In genomic region chr7:129919492-129919891, GRCh38 we compare ENCODE assay signal across 19 cellular contexts.
"Had no signal": no experiment of that assay in that cellular context is flagged by ENCODE, and none has a peak within 500 bp of the region (broad histone marks: within the 10 kb centered on the region; RNA-seq: fewer than 3 reads in every experiment).

No MANE protein-coding gene starts in this region.

- FAIRE-seq: TTC549 had no signal

- H3K27me3 Mint-ChIP-seq: activated CD4-positive, alpha-beta memory T cell treated with anti-CD3 and anti-CD28 coated beads for 36 hours; activated CD4-positive, alpha-beta T cell treated with anti-CD3 and anti-CD28 coated beads for 36 hours; activated naive CD8-positive, alpha-beta T cell treated with anti-CD3 and anti-CD28 coated beads, Interleukin-2, amount 10 ng/mL, durations not matched to agents 7 days and 5 days; central memory CD8-positive, alpha-beta T cell; naive thymus-derived CD8-positive, alpha-beta T cell; stimulated activated naive CD8-positive, alpha-beta T cell treated with anti-CD3 and anti-CD28 coated beads, Interleukin-15, Interleukin-2, amounts not matched to agents 100 ng/mL and 50 ng/mL, for 24 hours had no signal

- H3K9me3 Mint-ChIP-seq: activated CD4-positive, alpha-beta memory T cell treated with anti-CD3 and anti-CD28 coated beads for 36 hours; activated naive CD8-positive, alpha-beta T cell treated with anti-CD3 and anti-CD28 coated beads, Interleukin-2, amount 10 ng/mL, durations not matched to agents 7 days and 5 days; activated T-helper 1 cell treated with anti-CD3 and anti-CD28 coated beads, Interleukin-12 subunit alpha, Interleukin-12 subunit beta, Interleukin-2, Interleukin-4 antibody, amounts not matched to agents 30 ng/mL and 10 ng/mL and 1 ng/mL, durations not matched to agents 14 hours and 24 hours and 36 hours; central memory CD8-positive, alpha-beta T cell; naive thymus-derived CD8-positive, alpha-beta T cell; stimulated activated naive CD8-positive, alpha-beta T cell treated with anti-CD3 and anti-CD28 coated beads, Interleukin-15, Interleukin-2, amounts not matched to agents 100 ng/mL and 50 ng/mL, for 24 hours; T-helper 2 cell treated with Interferon-gamma antibody and Interleukin-4, amounts not matched to agents 5 μg/mL and 100 μg/mL, for 36 hours had no signal

- DNase-seq: activated CD4-positive, alpha-beta memory T cell treated with anti-CD3 and anti-CD28 coated beads for 36 hours; activated CD4-positive, alpha-beta T cell treated with anti-CD3 and anti-CD28 coated beads for 36 hours; activated naive CD8-positive, alpha-beta T cell treated with anti-CD3 and anti-CD28 coated beads, Interleukin-2, amount 10 ng/mL, durations not matched to agents 7 days and 5 days; activated T-cell treated with anti-CD3 and anti-CD28 coated beads for 4 hours; brain microvascular endothelial cell; heart right ventricle; mesenchymal stem cell; naive thymus-derived CD8-positive, alpha-beta T cell; posterior cingulate gyrus had no signal

- H3K27ac Mint-ChIP-seq: activated CD4-positive, alpha-beta memory T cell treated with anti-CD3 and anti-CD28 coated beads for 36 hours; activated CD4-positive, alpha-beta T cell treated with anti-CD3 and anti-CD28 coated beads for 36 hours; activated naive CD8-positive, alpha-beta T cell treated with anti-CD3 and anti-CD28 coated beads, Interleukin-2, amount 10 ng/mL, durations not matched to agents 7 days and 5 days; activated T-helper 1 cell treated with anti-CD3 and anti-CD28 coated beads, Interleukin-12 subunit alpha, Interleukin-12 subunit beta, Interleukin-2, Interleukin-4 antibody, amounts not matched to agents 30 ng/mL and 10 ng/mL and 1 ng/mL, durations not matched to agents 14 hours and 24 hours and 36 hours; stimulated activated naive CD8-positive, alpha-beta T cell treated with anti-CD3 and anti-CD28 coated beads, Interleukin-15, Interleukin-2, amounts not matched to agents 100 ng/mL and 50 ng/mL, for 24 hours; T-helper 2 cell treated with Interferon-gamma antibody and Interleukin-4, amounts not matched to agents 5 μg/mL and 100 μg/mL, for 36 hours had no signal

- H3K4me3 Mint-ChIP-seq: activated CD4-positive, alpha-beta memory T cell treated with anti-CD3 and anti-CD28 coated beads for 36 hours; activated CD4-positive, alpha-beta T cell treated with anti-CD3 and anti-CD28 coated beads for 36 hours; activated naive CD8-positive, alpha-beta T cell treated with anti-CD3 and anti-CD28 coated beads, Interleukin-2, amount 10 ng/mL, durations not matched to agents 7 days and 5 days; activated T-helper 1 cell treated with anti-CD3 and anti-CD28 coated beads, Interleukin-12 subunit alpha, Interleukin-12 subunit beta, Interleukin-2, Interleukin-4 antibody, amounts not matched to agents 30 ng/mL and 10 ng/mL and 1 ng/mL, durations not matched to agents 14 hours and 24 hours and 36 hours; central memory CD8-positive, alpha-beta T cell; stimulated activated naive CD8-positive, alpha-beta T cell treated with anti-CD3 and anti-CD28 coated beads, Interleukin-15, Interleukin-2, amounts not matched to agents 100 ng/mL and 50 ng/mL, for 24 hours; T-helper 2 cell treated with Interferon-gamma antibody and Interleukin-4, amounts not matched to agents 5 μg/mL and 100 μg/mL, for 36 hours had no signal

- H3K9me3 ChIP-seq: gastroesophageal sphincter, heart right ventricle, tibial nerve, vagina had no signal

- H3K27ac ChIP-seq: brain microvascular endothelial cell, gastroesophageal sphincter, tibial nerve, vagina had no signal

- H3K36me3 ChIP-seq: tibial nerve had no signal

- ATAC-seq: activated CD4-positive, alpha-beta T cell treated with anti-CD3 and anti-CD28 coated beads for 36 hours; esophagus mucosa; gastroesophageal sphincter; heart right ventricle; naive thymus-derived CD8-positive, alpha-beta T cell had no signal

- H3K4me3 ChIP-seq: coronary artery, gastroesophageal sphincter, heart right ventricle, tibial nerve, vagina had no signal

- H3K27me3 ChIP-seq: brain microvascular endothelial cell, gastroesophageal sphincter, heart right ventricle, tibial nerve, vagina had no signal
